In the genomic region with DNA sequence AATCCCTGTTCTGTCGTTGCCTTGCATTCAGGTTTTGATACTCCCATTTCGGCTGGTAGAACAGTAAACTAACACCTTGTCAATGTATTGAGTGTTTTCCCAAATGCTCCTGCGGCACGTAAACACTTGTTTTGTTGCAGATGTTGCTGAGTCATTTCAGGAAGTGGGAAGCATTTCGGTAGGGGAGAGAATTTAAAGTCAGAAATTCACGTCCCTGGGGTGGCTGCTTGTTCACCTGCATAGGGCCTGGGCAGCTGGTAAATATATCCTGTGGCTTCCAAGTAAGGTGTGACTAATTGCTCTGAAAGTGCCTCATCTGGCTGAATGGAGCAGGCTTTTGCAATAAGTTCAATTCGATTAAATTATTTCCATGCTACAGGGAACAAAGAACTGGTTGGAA, we compare ENCODE assay signal across 24 cellular contexts. TPM values are rescaled to one million over a fixed set of nuclear protein-coding genes. Genes with fewer than 3 reads are reported as not detected.
DNase-seq lines count a peak whose midpoint lies in the region; ATAC-seq and TF ChIP-seq lines count a peak whose summit lies in the region.
"Had no signal": no experiment of that assay in that cellular context is flagged by ENCODE, and none has a peak within 500 bp of the region (broad histone marks: within the 10 kb centered on the region; RNA-seq: fewer than 3 reads in every experiment).

No MANE protein-coding gene starts in this region.

- H3K36me3 Mint-ChIP-seq in endodermal cell (ENCODE audit: low read depth) (no peaks in the 10 kb centered on the region), Caco-2 (ENCODE audit: insufficient read depth, unreplicated experiment) (no peaks in the 10 kb centered on the region)
- no peaks in the 10 kb centered on the region for H3K36me3 Mint-ChIP-seq in activated naive CD8-positive, alpha-beta T cell treated with anti-CD3 and anti-CD28 coated beads, Interleukin-2, amount 50 U/mL, for 24 hours (ENCODE audit: low read depth)
- peaks cover 4 to 5% of the 10 kb centered on the region in 2 donors for H3K36me3 Mint-ChIP-seq in activated naive CD4-positive, alpha-beta T cell treated with anti-CD3 and anti-CD28 coated beads, Interleukin-2, amount 50 U/mL, for 72 hours
- H3K36me3 Mint-ChIP-seq: activated CD4-positive, alpha-beta memory T cell treated with anti-CD3 and anti-CD28 coated beads for 36 hours; activated naive CD4-positive, alpha-beta T cell treated with anti-CD3 and anti-CD28 coated beads, Interleukin-2, amount 10 ng/mL, durations not matched to agents 7 days and 5 days had no signal

- CTCF ChIA-PET in Caco-2 (lab: Charles Lee), result no interaction called here

- H3K4me3 Mint-ChIP-seq in endodermal cell (no peak overlapping the region), Caco-2 (ENCODE audit: unreplicated experiment) (no peak overlapping the region)
- H3K4me3 Mint-ChIP-seq in activated naive CD8-positive, alpha-beta T cell treated with anti-CD3 and anti-CD28 coated beads, Interleukin-2, amount 50 U/mL, for 24 hours, result no peak overlapping the region
- H3K4me3 Mint-ChIP-seq: activated CD4-positive, alpha-beta memory T cell treated with anti-CD3 and anti-CD28 coated beads for 36 hours; activated naive CD4-positive, alpha-beta T cell treated with anti-CD3 and anti-CD28 coated beads, Interleukin-2, amount 10 ng/mL, durations not matched to agents 7 days and 5 days; T-helper 17 cell had no signal

- intact Hi-C loops in Caco-2 (cut with micrococcal nuclease; ENCODE audit: unreplicated experiment), result no loop called here

- H3K9ac ChIP-seq in endodermal cell (ENCODE audit: extremely low read depth, low read length, poor library complexity, severe bottlenecking), result no peak overlapping the region
- H3K9ac ChIP-seq: BLaER1 had no signal

- 69 to 74% methylated on average over 7 of the region's 7 CpGs for WGBS in endodermal cell (ENCODE audit: insufficient coverage in 1 of 2, insufficient read length in 1 of 2), 2 experiments

- H3K36me3 ChIP-seq in endodermal cell (ENCODE audit: control insufficient read depth, insufficient read depth, low read length), result no peaks in the 10 kb centered on the region
- H3K36me3 ChIP-seq in Caco-2 (ENCODE audit: control insufficient read depth, insufficient read depth, low read length), result no peaks in the 10 kb centered on the region
- H3K36me3 ChIP-seq: BLaER1, heart right ventricle, lower lobe of right lung, SJCRH30 had no signal

- H3K4me1 Mint-ChIP-seq in endodermal cell (peaks cover 15% of the 10 kb centered on the region), Caco-2 (ENCODE audit: low read depth, unreplicated experiment) (no peaks in the 10 kb centered on the region)
- peaks cover 5% of the 10 kb centered on the region for H3K4me1 Mint-ChIP-seq in activated naive CD8-positive, alpha-beta T cell treated with anti-CD3 and anti-CD28 coated beads, Interleukin-2, amount 50 U/mL, for 24 hours
- H3K4me1 Mint-ChIP-seq: T-helper 17 cell had no signal

- H3K4me1 ChIP-seq in endodermal cell (ENCODE audit: control insufficient read depth, insufficient read depth, low read length), result no peaks in the 10 kb centered on the region
- H3K4me1 ChIP-seq in Caco-2, result no peaks in the 10 kb centered on the region
- H3K4me1 ChIP-seq: BLaER1, SJCRH30 had no signal

- no peaks in the 10 kb centered on the region for H3K9me3 ChIP-seq in endodermal cell (ENCODE audit: control insufficient read depth, low read length)
- H3K9me3 ChIP-seq in Caco-2, result no peaks in the 10 kb centered on the region
- H3K9me3 ChIP-seq: heart right ventricle, lower lobe of right lung, SJCRH30 had no signal

- BruUV-seq in Caco-2 (replicated peaks; lab: Mats Ljungman, UMichigan), result no TSS peak

- POLR2A ChIA-PET in Caco-2 (lab: Charles Lee), result no interaction called here

- DNase-seq in NCI-H1105 (lab: John Stamatoyannopoulos, UW), result peak; percentile 30
- peak; percentile 75 for DNase-seq in NCI-H69 (lab: John Stamatoyannopoulos, UW)
- peak; percentile 58 for DNase-seq in endodermal cell
- DNase-seq in Caco-2, result no peak
- DNase-seq in central memory CD4-positive, alpha-beta T cell, result no peak
- no peak for DNase-seq in activated naive CD8-positive, alpha-beta T cell treated with anti-CD3 and anti-CD28 coated beads, Interleukin-2, amount 50 U/mL, for 24 hours
- no peak for DNase-seq in activated naive CD4-positive, alpha-beta T cell treated with anti-CD3 and anti-CD28 coated beads, Interleukin-2, amount 50 U/mL, for 72 hours (ENCODE audit: low spot score in 2 of 2)
- DNase-seq: activated CD4-positive, alpha-beta memory T cell treated with anti-CD3 and anti-CD28 coated beads for 36 hours; activated naive CD4-positive, alpha-beta T cell treated with anti-CD3 and anti-CD28 coated beads, Interleukin-2, amount 10 ng/mL, durations not matched to agents 7 days and 5 days; activated T-cell treated with anti-CD3 and anti-CD28 coated beads, Interleukin-2, amount 50 U/mL, for 1 hour; heart right ventricle; islet precursor cell; lower lobe of right lung; NCI-H446 treated with DMSO at 0.1 percent for 48 hours; nucleus accumbens; OCI-M1; SJCRH30; T-helper 17 cell had no signal

- no peak for ATAC-seq in activated naive CD8-positive, alpha-beta T cell treated with anti-CD3 and anti-CD28 coated beads, Interleukin-2, amount 50 U/mL, for 24 hours
- no peak for ATAC-seq in activated naive CD4-positive, alpha-beta T cell treated with anti-CD3 and anti-CD28 coated beads, Interleukin-2, amount 50 U/mL, for 72 hours
- ATAC-seq: heart right ventricle, lower lobe of right lung, T-helper 17 cell had no signal

- H3K27ac ChIP-seq in C4-2B (peak overlapping the region; percentile 56), endodermal cell (ENCODE audit: low read depth, low read length) (no peak overlapping the region)
- H3K27ac ChIP-seq: BLaER1, heart right ventricle, lower lobe of right lung, SJCRH30 had no signal

- TF ChIP-seq CTCF in C4-2B (conservative IDR thresholded peaks at IDR 0.05) (no peak), endodermal cell (conservative IDR thresholded peaks at IDR 0.05) (no peak), Caco-2 (IDR thresholded peaks at IDR 0.05; ENCODE audit: insufficient read depth in 1 of 2, low read depth in 1 of 2, low read length in 1 of 2, severe bottlenecking in 1 of 2, unreplicated experiment in 1 of 2) (no peak)

- H3K4me3 ChIP-seq in endodermal cell (ENCODE audit: low read length) (no peak overlapping the region), Caco-2 (ENCODE audit: low read depth, low read length) (no peak overlapping the region)
- H3K4me3 ChIP-seq: BLaER1, heart right ventricle, lower lobe of right lung, SJCRH30 had no signal

- H3K27ac Mint-ChIP-seq in endodermal cell, result peak overlapping the region; percentile 14
- H3K27ac Mint-ChIP-seq in Caco-2 (ENCODE audit: unreplicated experiment), result no peak overlapping the region
- H3K27ac Mint-ChIP-seq in activated naive CD8-positive, alpha-beta T cell treated with anti-CD3 and anti-CD28 coated beads, Interleukin-2, amount 50 U/mL, for 24 hours, result no peak overlapping the region
- no peak overlapping the region for H3K27ac Mint-ChIP-seq in activated naive CD4-positive, alpha-beta T cell treated with anti-CD3 and anti-CD28 coated beads, Interleukin-2, amount 50 U/mL, for 72 hours
- H3K27ac Mint-ChIP-seq: activated CD4-positive, alpha-beta memory T cell treated with anti-CD3 and anti-CD28 coated beads for 36 hours; activated naive CD4-positive, alpha-beta T cell treated with anti-CD3 and anti-CD28 coated beads, Interleukin-2, amount 10 ng/mL, durations not matched to agents 7 days and 5 days; T-helper 17 cell had no signal

- H3K27me3 Mint-ChIP-seq in endodermal cell (ENCODE audit: insufficient read depth) (peaks cover 44% of the 10 kb centered on the region), Caco-2 (ENCODE audit: insufficient read depth, unreplicated experiment) (no peaks in the 10 kb centered on the region)
- peaks cover 33% of the 10 kb centered on the region for H3K27me3 Mint-ChIP-seq in activated naive CD8-positive, alpha-beta T cell treated with anti-CD3 and anti-CD28 coated beads, Interleukin-2, amount 50 U/mL, for 24 hours

- H3K27me3 ChIP-seq in endodermal cell (ENCODE audit: control insufficient read depth, insufficient read depth, low read length, poor library complexity, severe bottlenecking) (peaks cover 47% of the 10 kb centered on the region), Caco-2 (replicated peaks; ENCODE audit: control insufficient read depth, insufficient read depth, low read length) (no peaks in the 10 kb centered on the region)
- H3K27me3 ChIP-seq: BLaER1, SJCRH30 had no signal

- H3K9me3 Mint-ChIP-seq in endodermal cell (peaks cover 2% of the 10 kb centered on the region), Caco-2 (ENCODE audit: unreplicated experiment) (peaks cover 7% of the 10 kb centered on the region)
- H3K9me3 Mint-ChIP-seq in activated naive CD8-positive, alpha-beta T cell treated with anti-CD3 and anti-CD28 coated beads, Interleukin-2, amount 50 U/mL, for 24 hours, result peaks cover 4% of the 10 kb centered on the region
- peaks cover 5 to 10% of the 10 kb centered on the region in 2 donors for H3K9me3 Mint-ChIP-seq in activated naive CD4-positive, alpha-beta T cell treated with anti-CD3 and anti-CD28 coated beads, Interleukin-2, amount 50 U/mL, for 72 hours
- H3K9me3 Mint-ChIP-seq: activated CD4-positive, alpha-beta memory T cell treated with anti-CD3 and anti-CD28 coated beads for 36 hours had no signal

RNA-seq across cellular contexts. Expression of gene GALR1, which starts 5.1 kb away (rescaled TPM):
- total RNA-seq in endodermal cell (under 1 TPM in 1 of 2 donors, not detected in 1; 0.04 TPM), Caco-2 (2022) (not detected in 2 replicates)
- polyA plus RNA-seq in endodermal cell (2013, experiment 1 of 2), result 0.04 TPM
- polyA plus RNA-seq in endodermal cell (2013, experiment 2 of 2), result not detected
- not detected for total RNA-seq in activated naive CD4-positive, alpha-beta T cell treated with anti-CD3 and anti-CD28 coated beads, Interleukin-2, amount 50 U/mL, for 72 hours
- total RNA-seq: A673; activated CD4-positive, alpha-beta memory T cell treated with anti-CD3 and anti-CD28 coated beads for 36 hours; HT-29; lower lobe of right lung; renal cortical epithelial cell; SJCRH30; T-helper 17 cell; ureter had no signal

Comparison
In these comparisons a context has a peak if more than half of its experiments do, and no peak if none do; other contexts are left out.
1. DNase-seq: peak in NCI-H1105 (single experiment), NCI-H69 (single experiment) and endodermal cell (single experiment); none in Caco-2 (0 of 2), central memory CD4-positive, alpha-beta T cell (single experiment), activated naive CD8-positive, alpha-beta T cell treated with anti-CD3 and anti-CD28 coated beads, Interleukin-2, amount 50 U/mL, for 24 hours (single experiment) and activated naive CD4-positive, alpha-beta T cell treated with anti-CD3 and anti-CD28 coated beads, Interleukin-2, amount 50 U/mL, for 72 hours (0 of 2).